ENCODE assay signal across 8 cellular contexts in the genomic region with DNA sequence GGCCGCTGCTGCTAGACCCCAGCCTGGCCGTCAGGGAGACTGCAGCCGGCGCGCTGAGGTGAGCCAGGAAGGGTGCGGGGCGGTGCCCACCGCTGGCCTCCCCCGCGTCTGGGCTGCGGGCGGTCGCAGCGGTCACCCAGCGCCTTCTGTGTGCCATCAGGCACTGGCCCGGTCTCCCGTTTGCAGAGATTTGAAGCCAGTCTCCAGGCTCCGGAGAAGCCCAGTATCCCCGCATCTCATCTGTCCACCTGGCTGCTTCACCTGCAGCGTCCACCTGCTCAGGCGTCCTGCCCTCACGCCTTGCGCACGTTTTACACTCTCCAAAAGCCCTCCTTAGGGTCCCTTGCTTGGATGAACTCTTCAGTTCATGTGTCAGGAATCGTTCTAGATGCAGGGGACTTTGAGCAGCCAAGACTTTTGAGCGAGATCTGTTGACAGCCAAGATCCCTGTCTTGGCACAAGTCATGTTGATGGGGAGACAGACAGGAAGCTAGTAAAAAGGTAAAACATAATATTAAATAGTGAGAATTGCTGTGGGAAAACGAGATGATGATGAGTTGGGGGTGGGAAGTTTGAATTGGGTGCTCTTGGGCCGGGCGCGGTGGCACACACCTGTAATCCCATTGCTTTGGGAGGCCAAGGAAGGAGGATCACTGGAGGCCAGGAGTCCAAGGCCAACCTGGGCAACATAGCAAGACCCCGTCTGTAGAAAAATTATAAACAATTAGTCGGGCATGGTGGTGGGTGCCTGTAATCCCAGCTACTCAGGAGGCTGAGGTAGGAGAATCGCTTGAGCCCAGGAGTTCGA. TPM values are rescaled to one million over a fixed set of nuclear protein-coding genes. Genes with fewer than 3 reads are reported as not detected.
A peak's percentile ranks its signal among the peaks of the same experiment; 100 is the strongest.
DNase-seq lines count a peak whose midpoint lies in the region; ATAC-seq, FAIRE-seq and TF ChIP-seq lines count a peak whose summit lies in the region.

No MANE protein-coding gene starts in this region.

- POLR2A ChIA-PET in AG04450 (lab: Yijun Ruan, JAX), result interaction anchor here (1.3 to 1.5 kb wide), 2 partner anchors 42 to 144 kb away, joined by 4 to 5 read pairs; partner anchors contain the start of gene CNEP1R1

- no peak overlapping the region for H3K27ac ChIP-seq in AG04450 (ENCODE audit: low read depth, low read length)
- H3K27ac ChIP-seq in HUES48 (ENCODE audit: low read depth, low read length), result peak overlapping the region; percentile 95
- peak overlapping the region; percentile 71 for H3K27ac ChIP-seq in muscle layer of duodenum (ENCODE audit: low read length)

- H3K27me3 ChIP-seq in AG04450 (ENCODE audit: control insufficient read depth, insufficient read depth, low read length), result no peaks in the 10 kb centered on the region
- H3K27me3 ChIP-seq in HUES48 (ENCODE audit: control insufficient read depth, insufficient read depth, low read length), result no peaks in the 10 kb centered on the region
- H3K27me3 ChIP-seq in bronchial epithelial cell (ENCODE audit: control insufficient read depth, insufficient read depth, low read length), result no peaks in the 10 kb centered on the region
- H3K27me3 ChIP-seq in muscle layer of duodenum (ENCODE audit: low read depth, low read length), result no peaks in the 10 kb centered on the region

- H3K4me1 ChIP-seq in HUES48 (ENCODE audit: control insufficient read depth, insufficient read depth, low read length) (peaks cover 4% of the 10 kb centered on the region), muscle layer of duodenum (ENCODE audit: control insufficient read depth in 1 of 2, insufficient read depth in 2 of 2, low read length in 2 of 2) (peaks cover 8 to 22% of the 10 kb centered on the region in 2 donors)

- FAIRE-seq in bronchial epithelial cell (lab: Jason Lieb, UNC), result no peak

- H3K9me3 ChIP-seq in AG04450 (ENCODE audit: control insufficient read depth, insufficient read depth, low read length) (no peaks in the 10 kb centered on the region), HUES48 (ENCODE audit: control insufficient read depth, insufficient read depth, low read length) (no peaks in the 10 kb centered on the region), muscle layer of duodenum (ENCODE audit: control insufficient read depth in 1 of 2, low read length in 2 of 2) (no peaks in the 10 kb centered on the region)

- TF ChIP-seq CTCF in AG04450 (IDR thresholded peaks at IDR 0.05; ENCODE audit: low read depth, low read length) (no peak), bronchial epithelial cell (IDR thresholded peaks at IDR 0.05; ENCODE audit: insufficient read depth, low read length, severe bottlenecking) (peak; percentile 10)

- H3K4me3 ChIP-seq in AG04450 (ENCODE audit: low read depth, low read length) (peak overlapping the region; percentile 99), HUES48 (ENCODE audit: low read depth, low read length) (peak overlapping the region; percentile 96), bronchial epithelial cell (ENCODE audit: low read depth, low read length) (peak overlapping the region; percentile 67), muscle layer of duodenum (ENCODE audit: low read depth in 1 of 2, low read length in 2 of 2) (peak overlapping the region; percentile 87 to 94)

- H3K9ac ChIP-seq in HUES48 (ENCODE audit: low read depth, low read length), result peak overlapping the region; percentile 49; the same call in 1 of the 2 replicates

- peaks cover 34% of the 10 kb centered on the region for H3K36me3 ChIP-seq in HUES48 (ENCODE audit: control insufficient read depth, insufficient read depth, low read length)
- peaks cover 2% of the 10 kb centered on the region for H3K36me3 ChIP-seq in bronchial epithelial cell (ENCODE audit: control insufficient read depth, insufficient read depth, low read length)
- H3K36me3 ChIP-seq in muscle layer of duodenum (ENCODE audit: control insufficient read depth in 1 of 2, insufficient read depth in 2 of 2, low read length in 2 of 2), result peaks cover 7 to 9% of the 10 kb centered on the region in 2 donors

- CTCF ChIA-PET in AG04450 (lab: Charles Lee), result interaction anchor here (0.7 to 7.1 kb wide), 11 partner anchors 11 to 740 kb away, joined by 4 to 152 read pairs (median 10); partner anchors contain the start of gene CNEP1R1

- no peak for DNase-seq in AG04450 (ENCODE audit: low read depth, low spot score)
- DNase-seq in bronchial epithelial cell (ENCODE audit: low read depth), result no peak
- DNase-seq in ureter (ENCODE audit: low spot score), result no peak
- no peak for DNase-seq in COR-L47 (lab: John Stamatoyannopoulos, UW)

- ATAC-seq in GM21619 (IDR thresholded peaks at IDR 0.05; ENCODE audit: unreplicated experiment), result no peak
- no peak for ATAC-seq in HG03196 (IDR thresholded peaks at IDR 0.05; ENCODE audit: unreplicated experiment)

RNA-seq across cellular contexts. Expression of gene HEATR3, which starts 0.9 kb away (rescaled TPM):
- 15.0 and 17.1 TPM in 2 replicates for polyA plus RNA-seq in AG04450 (2011; rRNA removed)
- 14.2 and 15.0 TPM in 2 replicates for polyA minus RNA-seq in AG04450 (2011; rRNA and poly(A)+ RNA removed)
- total RNA-seq in bronchial epithelial cell (14.8 and 16.1 TPM in 2 replicates), ureter (26.1 TPM)

RNA-seq across cellular contexts. Expression of gene CNEP1R1, which starts 41.7 kb away (rescaled TPM):
- 22.4 and 33.0 TPM in 2 replicates for polyA plus RNA-seq in AG04450 (2011; rRNA removed)
- polyA minus RNA-seq in AG04450 (2011; rRNA and poly(A)+ RNA removed), result 13.9 and 27.3 TPM in 2 replicates
- 23.7 and 28.8 TPM in 2 replicates for total RNA-seq in bronchial epithelial cell
- total RNA-seq in ureter, result 21.9 TPM
